ENCODE assay signal across 1 cellular context in the genomic region with DNA sequence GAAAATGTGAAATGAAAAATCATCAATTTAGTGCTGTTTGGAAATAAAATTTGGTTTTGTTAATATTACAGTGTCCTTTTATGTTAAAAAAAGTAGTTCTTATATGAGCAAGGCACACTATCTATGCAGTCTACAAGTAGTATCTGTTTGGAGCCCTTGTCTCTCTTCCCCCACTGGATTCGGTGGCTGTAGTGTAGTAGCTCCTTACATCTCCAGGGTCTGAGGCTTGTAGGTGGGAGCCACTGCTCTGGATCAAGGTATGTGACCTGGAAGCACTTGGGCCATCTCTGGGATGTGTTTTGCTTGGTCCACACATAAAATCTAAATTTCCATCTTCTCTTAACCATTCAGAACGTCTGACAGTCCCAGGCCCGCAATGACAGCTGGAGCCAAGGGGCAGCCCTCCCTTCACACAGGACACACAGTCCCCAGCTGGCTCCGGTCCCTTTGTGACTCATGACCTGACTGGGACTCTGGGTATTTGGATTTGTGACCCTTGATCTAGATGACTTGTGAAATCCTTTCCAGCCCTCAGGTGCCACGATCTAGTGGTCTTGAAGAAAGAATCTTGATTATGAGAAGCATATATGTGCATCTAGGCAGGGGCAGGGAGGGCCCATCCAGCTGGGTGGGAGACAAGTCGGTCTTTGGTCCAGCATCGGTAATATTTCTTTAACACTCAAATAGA.
TF ChIP-seq lines count a peak whose summit lies in the region.

No MANE protein-coding gene starts in this region.

TF ChIP-seq in HCT116, 20 proteins besides CTCF, POLR2A, EP300 and RAD21 (continued from another document):
- no peak for TF ChIP-seq ATF3 (IDR thresholded peaks at IDR 0.05)
- no peak for TF ChIP-seq MAX (IDR thresholded peaks at IDR 0.05)
TF ChIP-seq in HCT116: peak in this region for 0.
